ENCODE assay signal across 8 cellular contexts in the genomic region with DNA sequence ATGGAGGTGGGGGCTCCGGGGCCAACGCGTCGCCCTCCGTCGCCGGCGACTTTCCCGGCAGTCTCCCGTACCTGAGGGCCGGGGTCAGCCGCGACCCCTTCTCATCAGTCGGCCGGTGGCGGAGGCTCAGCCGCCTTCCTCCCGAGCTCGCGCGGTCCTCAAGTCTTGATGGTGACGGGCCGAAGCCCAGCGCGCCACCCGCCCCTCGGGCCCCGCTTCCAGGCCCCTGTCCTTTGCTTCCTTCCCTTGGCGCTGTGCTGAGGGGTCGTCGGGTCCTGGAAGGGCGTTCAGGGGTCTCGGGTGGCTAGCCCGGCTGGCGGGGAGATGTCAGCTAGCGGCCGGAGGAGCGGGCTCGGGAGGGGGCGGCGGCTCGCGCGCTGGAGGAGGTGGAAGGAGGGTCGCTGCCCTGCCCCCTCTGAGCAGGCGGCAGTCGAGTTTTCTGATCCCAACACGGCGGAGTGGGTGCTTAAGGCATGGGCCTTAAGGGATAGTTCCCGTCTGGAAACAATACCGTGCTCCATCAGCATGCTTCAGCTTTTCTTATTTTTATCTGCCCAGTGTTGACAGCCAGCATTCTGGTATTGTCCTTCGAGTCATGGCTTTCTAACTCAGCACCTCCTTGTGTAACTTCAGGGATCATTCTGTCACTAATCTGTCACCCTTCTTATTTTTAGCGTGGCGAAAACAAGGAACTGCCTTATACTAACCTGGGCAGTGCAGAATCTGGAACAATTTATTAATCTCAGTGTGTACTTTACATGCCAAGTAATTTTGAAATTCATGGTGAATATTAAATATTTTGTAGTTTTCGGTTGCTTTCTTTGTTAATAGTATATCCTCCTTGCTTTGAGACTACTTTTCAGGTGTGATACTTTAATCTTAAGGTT. TPM values are rescaled to one million over a fixed set of nuclear protein-coding genes. Genes with fewer than 3 reads are reported as not detected.
A peak's percentile ranks its signal among the peaks of the same experiment; 100 is the strongest.
DNase-seq lines count a peak whose midpoint lies in the region; ATAC-seq and TF ChIP-seq lines count a peak whose summit lies in the region.

No MANE protein-coding gene starts in this region.

- H3K4me1 ChIP-seq in right lobe of liver, result peaks cover 0 to 10% (median 0%) of the 10 kb centered on the region in 4 donors

- intact Hi-C loops in CD14-positive monocyte (cut with micrococcal nuclease), result loop anchor here in 1 of 2 donors (5.0 kb wide), 1 partner anchor 102 kb away; a partner anchor contains a TSS
- intact Hi-C loops in dendritic cell treated with granulocyte-macrophage colony-stimulating factor and Interleukin-4, amounts not matched to agents 40 ng/mL and 50 ng/mL, for 4 days (cut with micrococcal nuclease), result loop anchor here (2.0 to 5.0 kb wide), 4 partner anchors 15 to 107 kb away; a partner anchor contains a TSS
- intact Hi-C loops in right lobe of liver (cut with DNase I), result no loop called here

- TF ChIP-seq POLR2A in right lobe of liver (IDR thresholded peaks at IDR 0.05), result no peak

- H3K4me3 ChIP-seq in WI38 (ENCODE audit: low read depth, low read length) (peak overlapping the region; percentile 96), right lobe of liver (peak overlapping the region; percentile 86 to 93 (median 88))

- peak overlapping the region; percentile 97 to 98 for H3K4me3 Mint-ChIP-seq in CD14-positive monocyte
- peak overlapping the region; percentile 98 for H3K4me3 Mint-ChIP-seq in dendritic cell treated with granulocyte-macrophage colony-stimulating factor and Interleukin-4, amounts not matched to agents 40 ng/mL and 50 ng/mL, for 4 days
- H3K4me3 Mint-ChIP-seq in stimulated activated naive B cell treated with anti-CD40 and anti-IgM and Interleukin-4, amounts not matched to agents 10 μg/mL and 1 μg/mL and 100 μg/mL, for 72 hours, result peak overlapping the region; percentile 98 to 99

- 2% methylated on average over 22 of the region's 55 CpGs for WGBS in right lobe of liver (ENCODE audit: insufficient coverage, low coverage, low lambda C conversion rate, missing lambda C conversion rate)

- ATAC-seq in GM21529 (IDR thresholded peaks at IDR 0.05; ENCODE audit: unreplicated experiment) (peak; percentile 4), right lobe of liver (peak in 3 of 4 donors; percentile 1 to 2 (median 1))
- peak; percentile 0 to 1 for ATAC-seq in stimulated activated naive B cell treated with anti-CD40 and anti-IgM and Interleukin-4, amounts not matched to agents 10 μg/mL and 1 μg/mL and 100 μg/mL, for 72 hours (replicated peaks)

- H3K27ac ChIP-seq in right lobe of liver, result peak overlapping the region; percentile 72 to 84 (median 76)

- no peak for DNase-seq in CD14-positive monocyte (ENCODE audit: low spot score)
- DNase-seq in NCI-H1105 (lab: John Stamatoyannopoulos, UW), result peak; percentile 30
- peak; percentile 53 to 66 (median 59) for DNase-seq in right lobe of liver
- DNase-seq in stimulated activated naive B cell treated with anti-CD40 and anti-IgM and Interleukin-4, amounts not matched to agents 10 μg/mL and 1 μg/mL and 100 μg/mL, for 72 hours, result peak; percentile 24
- DNase-seq in hepatic stellate cell (ENCODE audit: low spot score), result no peak

- TF ChIP-seq CTCF in CD14-positive monocyte (IDR thresholded peaks at IDR 0.05) (peak; percentile 22), WI38 (IDR thresholded peaks at IDR 0.05; ENCODE audit: low read depth, low read length) (no peak; the same call in 1 of the 2 replicates), right lobe of liver (IDR thresholded peaks at IDR 0.05) (peak in 1 of 4 donors; percentile 4)

- no peaks in the 10 kb centered on the region for H3K27me3 ChIP-seq in right lobe of liver

- no peaks in the 10 kb centered on the region for H3K36me3 ChIP-seq in right lobe of liver

- H3K36me3 Mint-ChIP-seq in CD14-positive monocyte, result peaks cover 0 to 14% of the 10 kb centered on the region in 2 donors
- H3K36me3 Mint-ChIP-seq in dendritic cell treated with granulocyte-macrophage colony-stimulating factor and Interleukin-4, amounts not matched to agents 40 ng/mL and 50 ng/mL, for 4 days (ENCODE audit: low read depth), result peaks cover 40% of the 10 kb centered on the region
- peaks cover 21 to 39% of the 10 kb centered on the region in 2 donors for H3K36me3 Mint-ChIP-seq in stimulated activated naive B cell treated with anti-CD40 and anti-IgM and Interleukin-4, amounts not matched to agents 10 μg/mL and 1 μg/mL and 100 μg/mL, for 72 hours

- H3K27me3 Mint-ChIP-seq in CD14-positive monocyte (ENCODE audit: low read depth in 3 of 3), result no peaks in the 10 kb centered on the region
- H3K27me3 Mint-ChIP-seq in dendritic cell treated with granulocyte-macrophage colony-stimulating factor and Interleukin-4, amounts not matched to agents 40 ng/mL and 50 ng/mL, for 4 days, result no peaks in the 10 kb centered on the region
- H3K27me3 Mint-ChIP-seq in stimulated activated naive B cell treated with anti-CD40 and anti-IgM and Interleukin-4, amounts not matched to agents 10 μg/mL and 1 μg/mL and 100 μg/mL, for 72 hours, result no peaks in the 10 kb centered on the region

- peaks cover 0 to 3% (median 0%) of the 10 kb centered on the region in 7 donors for H3K9me3 Mint-ChIP-seq in CD14-positive monocyte
- no peaks in the 10 kb centered on the region for H3K9me3 Mint-ChIP-seq in dendritic cell treated with granulocyte-macrophage colony-stimulating factor and Interleukin-4, amounts not matched to agents 40 ng/mL and 50 ng/mL, for 4 days
- H3K9me3 Mint-ChIP-seq in stimulated activated naive B cell treated with anti-CD40 and anti-IgM and Interleukin-4, amounts not matched to agents 10 μg/mL and 1 μg/mL and 100 μg/mL, for 72 hours, result peaks cover 0 to 2% of the 10 kb centered on the region in 2 donors

- peak overlapping the region; percentile 82 to 98 (median 95) for H3K27ac Mint-ChIP-seq in CD14-positive monocyte
- H3K27ac Mint-ChIP-seq in dendritic cell treated with granulocyte-macrophage colony-stimulating factor and Interleukin-4, amounts not matched to agents 40 ng/mL and 50 ng/mL, for 4 days, result peak overlapping the region; percentile 97
- peak overlapping the region; percentile 98 for H3K27ac Mint-ChIP-seq in stimulated activated naive B cell treated with anti-CD40 and anti-IgM and Interleukin-4, amounts not matched to agents 10 μg/mL and 1 μg/mL and 100 μg/mL, for 72 hours

- peaks cover 67% of the 10 kb centered on the region for H3K4me1 Mint-ChIP-seq in CD14-positive monocyte
- peaks cover 68% of the 10 kb centered on the region for H3K4me1 Mint-ChIP-seq in dendritic cell treated with granulocyte-macrophage colony-stimulating factor and Interleukin-4, amounts not matched to agents 40 ng/mL and 50 ng/mL, for 4 days (ENCODE audit: low read depth)
- H3K4me1 Mint-ChIP-seq in stimulated activated naive B cell treated with anti-CD40 and anti-IgM and Interleukin-4, amounts not matched to agents 10 μg/mL and 1 μg/mL and 100 μg/mL, for 72 hours, result peaks cover 33 to 73% of the 10 kb centered on the region in 2 donors

- H3K9me3 ChIP-seq in right lobe of liver, result no peaks in the 10 kb centered on the region

RNA-seq across cellular contexts. Expression of a gene that starts 0.7 kb away (rescaled TPM):
- polyA plus RNA-seq in CD14-positive monocyte, result 10 to 100 TPM; 10.1 to 10.3 TPM
- 1 to 10 TPM; 2.4 to 6.8 (median 5.5) TPM for total RNA-seq in right lobe of liver

RNA-seq across cellular contexts. Expression of a gene that starts 1.1 kb away (rescaled TPM):
- polyA plus RNA-seq in CD14-positive monocyte, result 10 to 100 TPM; 25.6 to 27.6 TPM
- total RNA-seq in right lobe of liver, result 10 to 100 TPM in 1 of 6 experiments, 1 to 10 TPM in 5; 6.6 to 10.4 (median 8.0) TPM

Comparison
In these comparisons a context has a peak if more than half of its experiments do, and no peak if none do; other contexts are left out.
1. DNase-seq: peak in NCI-H1105 (single experiment), right lobe of liver (3 of 3) and stimulated activated naive B cell treated with anti-CD40 and anti-IgM and Interleukin-4, amounts not matched to agents 10 μg/mL and 1 μg/mL and 100 μg/mL, for 72 hours (single experiment); none in CD14-positive monocyte (single experiment) and hepatic stellate cell (single experiment).
2. Peak in every context shown above with its lines, with median percentiles within 50 percentile points of each other: H3K27ac Mint-ChIP-seq, H3K4me3 Mint-ChIP-seq and ATAC-seq.